ENCODE assay signal across 16 cellular contexts in the genomic region with DNA sequence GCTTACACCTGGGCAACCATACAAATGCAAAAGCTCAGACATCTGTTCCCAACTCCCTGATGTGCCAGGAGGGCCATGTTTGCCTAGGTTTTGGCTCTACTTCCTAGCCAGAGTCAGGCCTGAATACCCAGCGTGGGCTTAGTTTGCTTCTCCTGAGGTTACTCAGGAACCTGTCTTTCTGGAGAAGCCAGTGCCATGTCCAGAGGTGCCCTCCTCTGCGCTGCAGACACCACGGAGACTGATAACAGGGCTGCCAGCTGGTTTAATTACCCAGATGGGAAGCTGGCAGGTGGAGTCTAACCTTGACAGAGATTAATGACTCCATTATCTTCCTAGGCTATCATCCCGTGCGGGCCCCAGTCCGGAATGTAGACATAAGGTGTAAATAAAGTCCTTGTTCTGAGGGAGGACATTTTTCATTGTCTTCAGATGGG. TPM values are rescaled to one million over a fixed set of nuclear protein-coding genes. Genes with fewer than 3 reads are reported as not detected.
DNase-seq lines count a peak whose midpoint lies in the region; ATAC-seq, FAIRE-seq and TF ChIP-seq lines count a peak whose summit lies in the region.
"Had no signal": no experiment of that assay in that cellular context is flagged by ENCODE, and none has a peak within 500 bp of the region (broad histone marks: within the 10 kb centered on the region; RNA-seq: fewer than 3 reads in every experiment).

No MANE protein-coding gene starts in this region.

- no peak for FAIRE-seq in D721Med (lab: Jason Lieb, UNC)
- FAIRE-seq: GM18507 had no signal

- DNase-seq in D721Med (ENCODE audit: insufficient read length, low spot score) (peak; percentile 42), NCI-H187 treated with DMSO at 0.1 percent for 48 hours (lab: John Stamatoyannopoulos, UW) (peak; percentile 12), NCI-H69 (lab: John Stamatoyannopoulos, UW) (peak; percentile 88), GM23248 (no peak), 8988T (no peak)
- DNase-seq in naive thymus-derived CD8-positive, alpha-beta T cell, result no peak
- no peak for DNase-seq in activated CD4-positive, alpha-beta T cell treated with anti-CD3 and anti-CD28 coated beads for 48 hours
- DNase-seq: activated CD4-positive, CD25-positive, alpha-beta regulatory T cell; activated CD8-positive, alpha-beta memory T cell treated with anti-CD3 and anti-CD28 coated beads, Interleukin-2, amount 50 U/mL, for 48 hours; activated naive CD4-positive, alpha-beta T cell treated with anti-CD3 and anti-CD28 coated beads, Interleukin-2, amount 10 ng/mL, durations not matched to agents 7 days and 5 days; NCI-H1048; testis had no signal

- in situ Hi-C loops in GM23248 (cut with MboI), result no loop called here

- peaks cover 0 to 14% (median 6%) of the 10 kb centered on the region in 3 donors for H3K36me3 Mint-ChIP-seq in naive thymus-derived CD8-positive, alpha-beta T cell
- H3K36me3 Mint-ChIP-seq: brain; natural killer cell treated with Interleukin-12 subunit alpha and Interleukin-12 subunit beta and Interleukin-15 and Interleukin-18, amount 100 ng/mL, for 72 hours had no signal

- H3K4me1 Mint-ChIP-seq in naive thymus-derived CD8-positive, alpha-beta T cell, result peaks cover 5 to 20% (median 14%) of the 10 kb centered on the region in 4 donors

- no peak for TF ChIP-seq CTCF in D721Med (IDR thresholded peaks at IDR 0.05; ENCODE audit: insufficient read depth, missing control alignments)

- H3K36me3 ChIP-seq in iPS-20b (ENCODE audit: insufficient read depth, low read depth, low read length) (no peaks in the 10 kb centered on the region), GM23248 (ENCODE audit: low read depth) (no peaks in the 10 kb centered on the region)

- no peaks in the 10 kb centered on the region for H3K9me3 ChIP-seq in iPS-20b (ENCODE audit: insufficient read depth, low read depth, low read length)
- no peaks in the 10 kb centered on the region for H3K9me3 ChIP-seq in GM23248 (ENCODE audit: low read depth)
- H3K9me3 ChIP-seq: testis had no signal

- no peak for ATAC-seq in naive thymus-derived CD8-positive, alpha-beta T cell
- ATAC-seq: natural killer cell treated with Interleukin-12 subunit alpha and Interleukin-12 subunit beta and Interleukin-15 and Interleukin-18, amount 100 ng/mL, for 72 hours had no signal

- H3K9me3 Mint-ChIP-seq in naive thymus-derived CD8-positive, alpha-beta T cell, result peaks cover 0 to 9% (median 0%) of the 10 kb centered on the region in 9 donors
- H3K9me3 Mint-ChIP-seq: natural killer cell treated with Interleukin-12 subunit alpha and Interleukin-12 subunit beta and Interleukin-15 and Interleukin-18, amount 100 ng/mL, for 72 hours had no signal

- POLR2A ChIA-PET in naive thymus-derived CD8-positive, alpha-beta T cell (lab: Charles Lee), result interaction anchor here (2.2 kb wide), 1 partner anchor 27 kb away, joined by 7 read pairs; no protein-coding TSS in a partner anchor

- H3K27ac ChIP-seq in iPS-20b (ENCODE audit: low read length) (no peak overlapping the region), GM23248 (no peak overlapping the region)
- H3K27ac ChIP-seq: testis had no signal

- WGBS in GM23248 (ENCODE audit: low coverage in 1 of 2, low lambda C conversion rate in 2 of 2, missing lambda C conversion rate in 2 of 2), 2 experiments, result 79 to 81% methylated on average over 6 of the region's 6 CpGs

- H3K27me3 ChIP-seq in iPS-20b (ENCODE audit: insufficient read depth, low read length) (no peaks in the 10 kb centered on the region), GM23248 (replicated peaks; ENCODE audit: insufficient read depth) (no peaks in the 10 kb centered on the region)
- H3K27me3 ChIP-seq: testis had no signal

- no peak overlapping the region for H3K4me2 ChIP-seq in GM23248 (ENCODE audit: unreplicated experiment)

- peaks cover 7% of the 10 kb centered on the region; the same call in 1 of the 2 replicates for H3K4me1 ChIP-seq in iPS-20b (ENCODE audit: insufficient read depth, low read length)
- peaks cover 11% of the 10 kb centered on the region; the same call in 1 of the 2 replicates for H3K4me1 ChIP-seq in GM23248 (ENCODE audit: insufficient read depth)
- H3K4me1 ChIP-seq: testis had no signal

- H4K20me1 ChIP-seq in GM23248 (ENCODE audit: insufficient read depth), result no peaks in the 10 kb centered on the region

- peaks cover 0 to 10% (median 3%) of the 10 kb centered on the region in 5 donors for H3K27me3 Mint-ChIP-seq in naive thymus-derived CD8-positive, alpha-beta T cell

- no peak overlapping the region for H3K27ac Mint-ChIP-seq in naive thymus-derived CD8-positive, alpha-beta T cell
- H3K27ac Mint-ChIP-seq: activated naive CD4-positive, alpha-beta T cell treated with anti-CD3 and anti-CD28 coated beads, Interleukin-2, amount 10 ng/mL, durations not matched to agents 7 days and 5 days; brain; natural killer cell treated with Interleukin-12 subunit alpha and Interleukin-12 subunit beta and Interleukin-15 and Interleukin-18, amount 100 ng/mL, for 72 hours had no signal

- peaks cover 8% of the 10 kb centered on the region; the same call in 1 of the 2 replicates for H3F3A ChIP-seq in GM23248 (ENCODE audit: insufficient read depth)

- H3K4me3 ChIP-seq in iPS-20b (ENCODE audit: low read length) (0 out of 2 replicates have a peak overlapping the region, but pooled peaks have one; percentile 9), GM23248 (no peak overlapping the region)
- H3K4me3 ChIP-seq: testis had no signal

- H2AFZ ChIP-seq in GM23248, result no peak overlapping the region

- H3K9ac ChIP-seq in iPS-20b (ENCODE audit: low read depth, low read length) (no peak overlapping the region), GM23248 (no peak overlapping the region)

- no peaks in the 10 kb centered on the region for H3K79me2 ChIP-seq in GM23248 (ENCODE audit: insufficient read depth)

- H3K9me2 ChIP-seq in GM23248 (ENCODE audit: insufficient read depth), result no peaks in the 10 kb centered on the region

- no peak overlapping the region for H3K4me3 Mint-ChIP-seq in naive thymus-derived CD8-positive, alpha-beta T cell
- H3K4me3 Mint-ChIP-seq: activated naive CD4-positive, alpha-beta T cell treated with anti-CD3 and anti-CD28 coated beads, Interleukin-2, amount 10 ng/mL, durations not matched to agents 7 days and 5 days; brain; natural killer cell treated with Interleukin-12 subunit alpha and Interleukin-12 subunit beta and Interleukin-15 and Interleukin-18, amount 100 ng/mL, for 72 hours had no signal

RNA-seq across cellular contexts. Expression of a gene that starts 29.1 kb away (rescaled TPM):
- total RNA-seq in naive thymus-derived CD8-positive, alpha-beta T cell, result 10 to 100 TPM; 56.4 to 57.2 TPM
- 10 to 100 TPM; 28.1 to 45.0 (median 35.8) TPM for polyA plus RNA-seq in naive thymus-derived CD8-positive, alpha-beta T cell
- 46.5 and 50.7 TPM in 2 replicates for total RNA-seq in GM23248 (2014; rRNA removed; shearing (Covaris generic))
- polyA plus RNA-seq in GM23248 (2016; fragmentation: Nextera tagmentation; extraction: Ambion mirVana), result 47.3 and 49.2 TPM in 2 replicates

Comparison
In these comparisons a context has a peak if more than half of its experiments do, and no peak if none do; other contexts are left out.
1. DNase-seq: peak in D721Med (single experiment), NCI-H187 treated with DMSO at 0.1 percent for 48 hours (single experiment) and NCI-H69 (single experiment); none in naive thymus-derived CD8-positive, alpha-beta T cell (0 of 10), GM23248 (single experiment), activated CD4-positive, alpha-beta T cell treated with anti-CD3 and anti-CD28 coated beads for 48 hours (single experiment) and 8988T (single experiment).